ENCODE assay signal across 2 cellular contexts in genomic region chr13:54972838-54973237, GRCh38.
TF ChIP-seq lines count a peak whose summit lies in the region.

No MANE protein-coding gene starts in this region.

TF ChIP-seq in WTC11, 78 proteins besides CTCF, POLR2A, EP300 and RAD21 (continued from another document):
- no peak for TF ChIP-seq GABPB1 (CRISPR knock-in tag; IDR thresholded peaks at IDR 0.05)
- no peak for TF ChIP-seq ZSCAN18 (CRISPR knock-in tag; IDR thresholded peaks at IDR 0.05)
- no peak for TF ChIP-seq ZNF281 (CRISPR knock-in tag; IDR thresholded peaks at IDR 0.05)

TF ChIP-seq in H1, 55 proteins besides CTCF, POLR2A, EP300 and RAD21:
- no peak for TF ChIP-seq TEAD4 (IDR thresholded peaks at IDR 0.05; ENCODE audit: low read depth, low read length)
- TF ChIP-seq CBX8 (IDR thresholded peaks at IDR 0.05; ENCODE audit: borderline replicate concordance, low read depth, low read length) = no peak
- TF ChIP-seq SIN3A (conservative IDR thresholded peaks at IDR 0.05 in 1 of 2, IDR thresholded peaks at IDR 0.05 in 1 of 2; ENCODE audit: low read depth in 1 of 2, low read length in 2 of 2) = no peak
- no peak for TF ChIP-seq GTF2F1 (IDR thresholded peaks at IDR 0.05; ENCODE audit: borderline replicate concordance, low read depth, low read length)
- TF ChIP-seq JUND (IDR thresholded peaks at IDR 0.05; ENCODE audit: low read length) = no peak
